ENCODE assay signal across 26 cellular contexts in genomic region chr3:134430174-134430573, GRCh38. TPM values are rescaled to one million over a fixed set of nuclear protein-coding genes. Genes with fewer than 3 reads are reported as not detected.
"Had no signal": no experiment of that assay in that cellular context is flagged by ENCODE, and none has a peak within 500 bp of the region (broad histone marks: within the 10 kb centered on the region; RNA-seq: fewer than 3 reads in every experiment).

No MANE protein-coding gene starts in this region.

- H3K4me1 ChIP-seq: gastroesophageal sphincter, pancreas, prostate gland, spleen had no signal

- H3K4me3 ChIP-seq: cardiac muscle cell, gastroesophageal sphincter, pancreas, prostate gland, spleen, thoracic aorta had no signal

- H3K27ac ChIP-seq: cardiac muscle cell, gastroesophageal sphincter, pancreas, prostate gland, spleen, thoracic aorta had no signal

- H3K36me3 ChIP-seq: cardiac muscle cell, gastroesophageal sphincter, pancreas, prostate gland, spleen, thoracic aorta had no signal

- H3K27me3 ChIP-seq: cardiac muscle cell, gastroesophageal sphincter, pancreas had no signal

- DNase-seq: activated CD4-positive, alpha-beta memory T cell treated with anti-CD3 and anti-CD28 coated beads, Interleukin-2, amount 10 ng/mL, durations not matched to agents 7 days and 5 days; activated CD4-positive, alpha-beta T cell treated with anti-CD3 and anti-CD28 coated beads for 1 hour; activated CD4-positive, alpha-beta T cell treated with anti-CD3 and anti-CD28 coated beads, Interleukin-2, amount 10 ng/mL, durations not matched to agents 7 days and 5 days; activated CD8-positive, alpha-beta memory T cell treated with anti-CD3 and anti-CD28 coated beads, Interleukin-2, amount 10 ng/mL, durations not matched to agents 7 days and 5 days; activated naive CD8-positive, alpha-beta T cell treated with anti-CD3 and anti-CD28 coated beads, Interleukin-2, amount 50 U/mL, for 24 hours; activated T-cell treated with anti-CD3 and anti-CD28 coated beads, Interleukin-2, amount 50 U/mL, for 48 hours; amygdala; cortex of kidney; effector memory CD8-positive, alpha-beta T cell; head of caudate nucleus; hippocampal formation; kidney; midbrain; naive thymus-derived CD8-positive, alpha-beta T cell; nucleus accumbens; pancreas; spleen; stimulated activated CD4-positive, alpha-beta T cell treated with anti-CD3 and anti-CD28 coated beads, Interleukin-2, amount 100 ng/mL, for 48 hours; stimulated activated naive CD4-positive, alpha-beta T cell treated with Interleukin-2 at 50 U/mL for 16 hours; T-helper 17 cell had no signal

- ATAC-seq: activated CD8-positive, alpha-beta memory T cell treated with anti-CD3 and anti-CD28 coated beads, Interleukin-2, amount 10 ng/mL, durations not matched to agents 7 days and 5 days; activated naive CD8-positive, alpha-beta T cell treated with anti-CD3 and anti-CD28 coated beads, Interleukin-2, amount 50 U/mL, for 24 hours; effector memory CD8-positive, alpha-beta T cell; gastroesophageal sphincter; naive thymus-derived CD8-positive, alpha-beta T cell; pancreas; T-helper 17 cell; WTC11 had no signal

RNA-seq across cellular contexts. Expression of gene AMOTL2, which starts 55.9 kb away (rescaled TPM):
- total RNA-seq: activated CD4-positive, alpha-beta memory T cell treated with anti-CD3 and anti-CD28 coated beads, Interleukin-2, amount 10 ng/mL, durations not matched to agents 7 days and 5 days; activated CD4-positive, alpha-beta T cell treated with anti-CD3 and anti-CD28 coated beads, Interleukin-2, amount 10 ng/mL, durations not matched to agents 7 days and 5 days; activated CD8-positive, alpha-beta memory T cell treated with anti-CD3 and anti-CD28 coated beads, Interleukin-2, amount 10 ng/mL, durations not matched to agents 7 days and 5 days; activated T-helper 2 cell treated with anti-CD3 and anti-CD28 coated beads, Interferon-gamma antibody, Interleukin-2, Interleukin-4, amounts not matched to agents 10 μg/mL and 5 μg/mL and 100 μg/mL, durations not matched to agents 14 hours and 24 hours and 36 hours; naive thymus-derived CD8-positive, alpha-beta T cell; T-helper 17 cell had no signal
